In the genomic region with DNA sequence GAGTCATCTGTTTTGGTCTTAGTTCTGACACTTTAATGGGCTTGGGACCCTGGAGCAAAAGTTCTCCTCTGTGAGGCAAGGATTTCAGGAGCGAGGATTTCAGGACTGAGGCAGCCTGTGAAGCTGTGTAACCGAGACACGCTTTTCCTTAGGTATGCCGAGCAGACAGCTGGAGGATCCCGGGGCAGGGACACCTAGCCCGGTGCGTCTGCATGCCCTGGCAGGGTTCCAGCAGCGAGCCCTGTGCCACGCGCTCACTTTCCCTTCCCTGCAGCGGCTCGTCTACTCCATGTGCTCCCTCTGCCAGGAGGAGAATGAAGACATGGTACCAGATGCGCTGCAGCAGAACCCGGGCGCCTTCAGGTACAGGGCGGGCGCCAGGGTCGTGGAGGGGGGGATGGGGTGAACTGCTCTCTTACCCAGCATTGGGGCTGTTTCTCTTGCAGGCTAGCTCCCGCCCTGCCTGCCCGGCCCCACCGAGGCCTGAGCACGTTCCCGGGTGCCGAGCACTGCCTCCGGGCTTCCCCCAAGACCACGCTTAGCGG, we compare ENCODE assay signal across 7 cellular contexts. TPM values are rescaled to one million over a fixed set of nuclear protein-coding genes. Genes with fewer than 3 reads are reported as not detected.
DNase-seq lines count a peak whose midpoint lies in the region; ATAC-seq, FAIRE-seq and TF ChIP-seq lines count a peak whose summit lies in the region.
"Not testable (repeated sequence)": the region's sequence is repeated elsewhere in the genome, so short reads cannot be mapped to it uniquely, and the experiment has no call there.

No MANE protein-coding gene starts in this region.

- DNase-seq in BE2C (peak; percentile 24), spleen (peak; percentile 23), ureter (ENCODE audit: low spot score) (peak; percentile 26)
- not testable (repeated sequence) for DNase-seq in GM23248; K562 (ENCODE audit: extremely low read depth in 1 of 4, low spot score in 3 of 4); right lobe of liver
- DNase-seq in activated CD8-positive, alpha-beta memory T cell treated with anti-CD3 and anti-CD28 coated beads for 24 hours = peak; percentile 55

- in situ Hi-C loops in GM23248 (cut with MboI); K562 (cut with MboI): not testable (repeated sequence)

- not testable (repeated sequence) for H3K9me2 ChIP-seq in GM23248 (ENCODE audit: insufficient read depth)

- H3K36me3 ChIP-seq in BE2C; GM23248 (ENCODE audit: low read depth); right lobe of liver: not testable (repeated sequence)
- H3K36me3 ChIP-seq in K562 (ENCODE audit: control insufficient read depth, insufficient read depth, low read length) (peaks cover 32% of the 10 kb centered on the region; the same call in 1 of the 3 replicates), spleen (peaks cover 0 to 63% (median 29%) of the 10 kb centered on the region in 6 donors)

- FAIRE-seq in K562 (lab: Jason Lieb, UNC) = not testable (repeated sequence)

- not testable (repeated sequence) for H3K27me3 ChIP-seq in BE2C; GM23248 (replicated peaks; ENCODE audit: insufficient read depth); K562 (ENCODE audit: control insufficient read depth in 2 of 2, insufficient read depth in 2 of 2, low read length in 2 of 2); right lobe of liver; spleen (replicated peaks in 1 of 7)

- BruUV-seq in K562 (replicated peaks; lab: Mats Ljungman, UMichigan) = not testable (repeated sequence)

- not testable (repeated sequence) for H3K9me3 ChIP-seq in BE2C; GM23248 (ENCODE audit: low read depth); K562 (replicated peaks; ENCODE audit: control insufficient read depth, insufficient read depth, low read depth, low read length); right lobe of liver; spleen

- H3K9me1 ChIP-seq in K562 (ENCODE audit: control insufficient read depth, insufficient read depth, low read length) = not testable (repeated sequence)

- not testable (repeated sequence) for H2AFZ ChIP-seq in GM23248; K562 (ENCODE audit: low read depth, low read length)

- peak overlapping the region; percentile 51; the same call in 1 of the 2 replicates for H3K27ac ChIP-seq in GM23248
- not testable (repeated sequence) for H3K27ac ChIP-seq in K562 (ENCODE audit: extremely low read depth, low read depth, low read length); right lobe of liver; spleen

- H3K4me1 ChIP-seq in BE2C; GM23248 (ENCODE audit: insufficient read depth); K562 (replicated peaks in 1 of 2; ENCODE audit: control insufficient read depth in 2 of 2, insufficient read depth in 2 of 2, low read length in 2 of 2); right lobe of liver; spleen: not testable (repeated sequence)

- not testable (repeated sequence) for TF ChIP-seq POLR2A in K562 (conservative IDR thresholded peaks at IDR 0.05); right lobe of liver (IDR thresholded peaks at IDR 0.05); spleen (IDR thresholded peaks at IDR 0.05)

- TF ChIP-seq CTCF in BE2C (IDR thresholded peaks at IDR 0.05; ENCODE audit: low read depth, low read length); K562 (IDR thresholded peaks at IDR 0.05 in 2 of 3, conservative IDR thresholded peaks at IDR 0.05 in 1 of 3; ENCODE audit: insufficient read depth in 2 of 3, low read depth in 1 of 3, low read length in 3 of 3); right lobe of liver (IDR thresholded peaks at IDR 0.05); spleen (IDR thresholded peaks at IDR 0.05 in 8 of 11, conservative IDR thresholded peaks at IDR 0.05 in 3 of 11): not testable (repeated sequence)

- intact Hi-C loops in K562 (cut with micrococcal nuclease); right lobe of liver (cut with DNase I); spleen (cut with DNase I; ENCODE audit: low total_unique reads): not testable (repeated sequence)

- TF ChIP-seq EP300 in K562 (IDR thresholded peaks at IDR 0.05; ENCODE audit: low read length) = not testable (repeated sequence)

- CTCF ChIA-PET in K562 (lab: Yijun Ruan, JAX; ENCODE audit: low intra/inter-chr PET ratio) = not testable (repeated sequence)

- not testable (repeated sequence) for H3K9ac ChIP-seq in GM23248; K562 (ENCODE audit: insufficient read depth in 1 of 2, low read depth in 2 of 2, low read length in 2 of 2)

- POLR2A ChIA-PET in K562 (lab: Yijun Ruan, JAX) = not testable (repeated sequence)

- not testable (repeated sequence) for H3K4me3 ChIP-seq in BE2C (ENCODE audit: low read depth, low read length); GM23248; K562; right lobe of liver; spleen

- WGBS in GM23248 (ENCODE audit: low coverage in 1 of 2, low lambda C conversion rate in 2 of 2, missing lambda C conversion rate in 2 of 2), 2 experiments = 87% methylated on average over 18 to 20 of the region's 27 CpGs
- 85% methylated on average over 7 of the region's 27 CpGs for WGBS in K562 (ENCODE audit: insufficient coverage, low coverage, missing lambda C conversion rate)
- WGBS in right lobe of liver (ENCODE audit: insufficient coverage, low coverage, low lambda C conversion rate, missing lambda C conversion rate) = 5% methylated on average over 4 of the region's 27 CpGs
- 89 to 98% (median 95%) methylated on average over 14 to 19 of the region's 27 CpGs for WGBS in spleen, 5 donors

- not testable (repeated sequence) for H3K4me2 ChIP-seq in GM23248 (ENCODE audit: unreplicated experiment); K562 (ENCODE audit: insufficient read depth, low read length)

- H4K20me1 ChIP-seq in GM23248 (ENCODE audit: insufficient read depth); K562 (replicated peaks; ENCODE audit: control insufficient read depth, insufficient read depth, low read length): not testable (repeated sequence)

- not testable (repeated sequence) for H3K79me2 ChIP-seq in GM23248 (ENCODE audit: insufficient read depth); K562 (ENCODE audit: control insufficient read depth, insufficient read depth, low read length)

- not testable (repeated sequence) for TF ChIP-seq RAD21 in K562 (CRISPR knock-in tag; conservative IDR thresholded peaks at IDR 0.05 in 1 of 2, IDR thresholded peaks at IDR 0.05 in 1 of 2)

- ATAC-seq in K562 = not testable (repeated sequence)
- ATAC-seq in right lobe of liver = peak; percentile 11 to 39 (median 28)

- H3F3A ChIP-seq in GM23248 (ENCODE audit: insufficient read depth) = not testable (repeated sequence)

TF ChIP-seq in K562, 482 proteins besides CTCF, POLR2A, EP300 and RAD21:
- TF ChIP-seq POLR2G (IDR thresholded peaks at IDR 0.05; ENCODE audit: low read depth, low read length) (peak; percentile 53; the same call in 1 of the 2 replicates), RBFOX2 (IDR thresholded peaks at IDR 0.05; ENCODE audit: low read depth, low read length) (peak; percentile 58), RBM22 (IDR thresholded peaks at IDR 0.05; ENCODE audit: low read depth, low read length, poor library complexity, severe bottlenecking) (peak; percentile 37), NFIC (IDR thresholded peaks at IDR 0.05) (0 out of 2 replicates have a peak, but pooled peaks have one; percentile 28)

RNA-seq across cellular contexts. Expression of a gene that starts 20.5 kb away (rescaled TPM):
- 2.1 TPM for polyA plus RNA-seq in BE2C (2012; ENCODE audit: insufficient read depth, insufficient read length, low read depth)
- total RNA-seq in GM23248 (2014; rRNA removed; shearing (Covaris generic)) = 0.13 and 0.22 TPM in 2 replicates
- 0.61 and 1.0 TPM in 2 replicates for polyA plus RNA-seq in GM23248 (2016; fragmentation: Nextera tagmentation; extraction: Ambion mirVana)
- total RNA-seq in K562 (2011; cell fraction: chromatin; rRNA removed; ENCODE audit: low replicate concordance) = 1.1 and 4.1 TPM in 2 replicates
- total RNA-seq in K562 (2011; cell fraction: nucleolus; rRNA removed) = 2.1 and 3.0 TPM in 2 replicates
- total RNA-seq in K562 (2011; cell fraction: nucleoplasm; rRNA removed) = 1.9 and 2.1 TPM in 2 replicates
- total RNA-seq in K562 (2014; rRNA removed) = 0.64 and 1.2 TPM in 2 replicates
- total RNA-seq in K562 (2014; rRNA removed; fragmentation: Illumina TruSeq; extraction: Trizol) = 0.04 TPM in 1 of 2 replicates, not detected in the other
- total RNA-seq in K562 (2015; rRNA removed; fragmentation: Illumina TruSeq; extraction: Trizol) = 0.41 and 0.80 TPM in 2 replicates
- total RNA-seq in K562 (2021) = 1.2 and 1.4 TPM in 2 replicates
- 0.30 TPM in 1 of 2 replicates, not detected in the other for polyA plus RNA-seq in K562 (2011; rRNA removed)
- 0.03 and 0.42 TPM in 2 replicates for polyA plus RNA-seq in K562 (2011; cell fraction: cytosol; rRNA removed)
- polyA plus RNA-seq in K562 (2011; cell fraction: nucleus; rRNA removed) = 1.8 and 4.8 TPM in 2 replicates
- 0.52 and 4.5 TPM in 2 replicates for polyA plus RNA-seq in K562 (2012)
- 0.15 TPM in 1 of 2 replicates, not detected in the other for polyA plus RNA-seq in K562 (2014; fragmentation: Illumina TruSeq; extraction: Trizol)
- not detected for polyA plus RNA-seq in K562 (2014; fragmentation: Nextera tagmentation; extraction: Ambion mirVana)
- 0.28 and 0.90 TPM in 2 replicates for polyA plus RNA-seq in K562 (2014; rRNA removed)
- 0.14 TPM in 1 of 2 replicates, not detected in the other for polyA minus RNA-seq in K562 (2011; rRNA and poly(A)+ RNA removed)
- not detected in 2 replicates for polyA minus RNA-seq in K562 (2011; cell fraction: cytosol; rRNA and poly(A)+ RNA removed)
- 0.40 and 0.44 TPM in 2 replicates for polyA minus RNA-seq in K562 (2011; cell fraction: nucleus; rRNA and poly(A)+ RNA removed)
- total RNA-seq in right lobe of liver = 1 to 10 TPM in 4 of 6 experiments, under 1 TPM in 2; 0.31 to 4.7 (median 2.6) TPM
- 1 to 10 TPM; 2.4 to 7.7 (median 6.0) TPM for total RNA-seq in spleen
- polyA plus RNA-seq in spleen = 1 to 10 TPM; 2.8 to 3.8 (median 3.0) TPM
- 6.5 TPM for total RNA-seq in ureter
